Comparison of ENCODE assay signal across 8 cellular contexts in genomic region chr5:149831492-149831891, GRCh38.
A peak's percentile ranks its signal among the peaks of the same experiment; 100 is the strongest.
DNase-seq lines count a peak whose midpoint lies in the region; ATAC-seq and TF ChIP-seq lines count a peak whose summit lies in the region.

No MANE protein-coding gene starts in this region.

- H3K4me1 ChIP-seq in thyroid gland (no peaks in the 10 kb centered on the region), Caco-2 (no peaks in the 10 kb centered on the region)

- CTCF ChIA-PET in Caco-2 (lab: Charles Lee): interaction anchor here (1.0 to 1.1 kb wide), 2 partner anchors 130 to 159 kb away, joined by 3 to 4 read pairs; no protein-coding TSS in a partner anchor

- POLR2A ChIA-PET in Caco-2 (lab: Charles Lee): no interaction called here

- H3K4me1 Mint-ChIP-seq in Caco-2 (ENCODE audit: low read depth, unreplicated experiment): no peaks in the 10 kb centered on the region

- intact Hi-C loops in thyroid gland (cut with DNase I): loop anchor here (10.0 kb wide), 1 partner anchor 383 kb away; no protein-coding TSS in a partner anchor
- intact Hi-C loops in Caco-2 (cut with micrococcal nuclease; ENCODE audit: unreplicated experiment): loop anchor here (10.0 kb wide), 2 partner anchors 293 to 383 kb away; no protein-coding TSS in a partner anchor

- no peak overlapping the region for H3K4me3 ChIP-seq in fibroblast of villous mesenchyme (ENCODE audit: low read depth, low read length)
- no peak overlapping the region for H3K4me3 ChIP-seq in thyroid gland (replicated peaks in 1 of 3)
- H3K4me3 ChIP-seq in Caco-2 (ENCODE audit: low read depth, low read length): no peak overlapping the region

- no peaks in the 10 kb centered on the region for H3K9me3 ChIP-seq in thyroid gland
- no peaks in the 10 kb centered on the region for H3K9me3 ChIP-seq in Caco-2

- TF ChIP-seq CTCF in GM13976 (IDR thresholded peaks at IDR 0.05; ENCODE audit: borderline replicate concordance, control extremely low read depth, extremely low read depth, insufficient read depth, missing control alignments) (no peak), fibroblast of villous mesenchyme (IDR thresholded peaks at IDR 0.05; ENCODE audit: insufficient read depth, low read depth, low read length) (no peak), thyroid gland (IDR thresholded peaks at IDR 0.05) (no peak), Caco-2 (IDR thresholded peaks at IDR 0.05; ENCODE audit: insufficient read depth in 1 of 2, low read depth in 1 of 2, low read length in 1 of 2, severe bottlenecking in 1 of 2, unreplicated experiment in 1 of 2) (no peak)

- no peak overlapping the region for H3K4me3 Mint-ChIP-seq in Caco-2 (ENCODE audit: unreplicated experiment)

- H3K27ac Mint-ChIP-seq in Caco-2 (ENCODE audit: unreplicated experiment): no peak overlapping the region

- H3K27ac ChIP-seq in thyroid gland: no peak overlapping the region

- H3K36me3 Mint-ChIP-seq in Caco-2 (ENCODE audit: insufficient read depth, unreplicated experiment): peaks cover 18% of the 10 kb centered on the region

- H3K27me3 Mint-ChIP-seq in Caco-2 (ENCODE audit: insufficient read depth, unreplicated experiment): no peaks in the 10 kb centered on the region

- no TSS peak for BruUV-seq in Caco-2 (replicated peaks; lab: Mats Ljungman, UMichigan)

- H3K36me3 ChIP-seq in thyroid gland (no peaks in the 10 kb centered on the region), Caco-2 (ENCODE audit: control insufficient read depth, insufficient read depth, low read length) (peaks cover 2% of the 10 kb centered on the region; the same call in 1 of the 2 replicates)

- no peaks in the 10 kb centered on the region for H3K9me3 Mint-ChIP-seq in Caco-2 (ENCODE audit: unreplicated experiment)

- WGBS in thyroid gland, 2 donors: 63 to 64% methylated on average over 5 of the region's 5 CpGs

- H3K27me3 ChIP-seq in thyroid gland (no peaks in the 10 kb centered on the region), Caco-2 (replicated peaks; ENCODE audit: control insufficient read depth, insufficient read depth, low read length) (no peaks in the 10 kb centered on the region)

- TF ChIP-seq POLR2A in thyroid gland (IDR thresholded peaks at IDR 0.05): no peak

- ATAC-seq in GM21619 (IDR thresholded peaks at IDR 0.05; ENCODE audit: unreplicated experiment): peak; percentile 85

- DNase-seq in GM13976 (ENCODE audit: low spot score) (peak; percentile 86), NAMALWA (ENCODE audit: low spot score) (peak; percentile 15), fibroblast of villous mesenchyme (ENCODE audit: low read depth) (peak; percentile 14), COLO668 (lab: John Stamatoyannopoulos, UW; ENCODE audit: unreplicated experiment) (no peak), thyroid gland (no peak), NCI-H345 (lab: John Stamatoyannopoulos, UW) (no peak), Caco-2 (no peak)

- in situ Hi-C loops in GM13976 (cut with MboI; ENCODE audit: low sequenced_read_pairs, unreplicated experiment): no loop called here

Comparison
In these comparisons a context has a peak if more than half of its experiments do, and no peak if none do; other contexts are left out.
1. DNase-seq: peak in GM13976 (single experiment), NAMALWA (single experiment) and fibroblast of villous mesenchyme (single experiment); none in COLO668 (single experiment), thyroid gland (0 of 2), NCI-H345 (single experiment) and Caco-2 (0 of 2).